Comparison of ENCODE assay signal across 8 cellular contexts in the genomic region with DNA sequence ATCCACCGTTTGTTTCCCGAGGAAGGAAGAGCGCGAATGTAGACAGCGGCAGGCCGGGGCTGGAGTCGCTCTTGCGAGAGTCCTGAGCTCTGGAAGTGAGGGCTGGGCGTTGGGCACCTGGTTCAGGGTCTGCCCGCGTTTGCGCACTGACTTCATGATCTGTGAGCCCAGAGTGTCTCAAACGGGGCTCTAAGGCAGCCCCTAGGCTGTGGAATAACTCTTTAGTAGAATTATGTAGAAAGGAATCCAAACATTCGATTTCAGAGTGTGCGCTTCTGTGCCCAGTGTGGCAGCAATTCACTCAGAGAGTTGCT. TPM values are rescaled to one million over a fixed set of nuclear protein-coding genes. Genes with fewer than 3 reads are reported as not detected.
A peak's percentile ranks its signal among the peaks of the same experiment; 100 is the strongest.
DNase-seq lines count a peak whose midpoint lies in the region; ATAC-seq and TF ChIP-seq lines count a peak whose summit lies in the region.

No MANE protein-coding gene starts in this region.

- intact Hi-C loops in left cardiac atrium (cut with DNase I): no loop called here
- intact Hi-C loops in dorsolateral prefrontal cortex (cut with DNase I): no loop called here
- intact Hi-C loops in aorta (cut with DNase I): no loop called here

- peaks cover 13 to 21% of the 10 kb centered on the region in 2 donors for H3K36me3 Mint-ChIP-seq in naive B cell

- H3K4me1 ChIP-seq in right atrium auricular region: peaks cover 0 to 19% of the 10 kb centered on the region in 2 donors
- H3K4me1 ChIP-seq in aorta (ENCODE audit: control insufficient read depth in 1 of 2, insufficient read depth in 2 of 2, low read length in 2 of 2): no peaks in the 10 kb centered on the region

- H3K27ac ChIP-seq in right atrium auricular region: peak overlapping the region; percentile 74 to 79
- H3K27ac ChIP-seq in dorsolateral prefrontal cortex: peak overlapping the region in 50 of 59 donors; percentile 13 to 88 (median 78)
- peak overlapping the region; percentile 53 to 84 for H3K27ac ChIP-seq in aorta (ENCODE audit: low read depth in 1 of 2, low read length in 2 of 2)

- 4% methylated on average over 15 of the region's 15 CpGs for WGBS in aorta, 2 donors

- ATAC-seq in left cardiac atrium: no peak
- no peak for ATAC-seq in naive B cell (ENCODE audit: low read depth in 2 of 2)
- ATAC-seq in aorta (ENCODE audit: low FRiP score): no peak
- ATAC-seq in GM21737 (IDR thresholded peaks at IDR 0.05; ENCODE audit: unreplicated experiment): no peak
- no peak for ATAC-seq in GM21529 (IDR thresholded peaks at IDR 0.05; ENCODE audit: unreplicated experiment)

- TF ChIP-seq CTCF in right atrium auricular region (IDR thresholded peaks at IDR 0.05) (no peak), dorsolateral prefrontal cortex (IDR thresholded peaks at IDR 0.05 in 54 of 56, conservative IDR thresholded peaks at IDR 0.05 in 2 of 56; ENCODE audit: low read depth in 1 of 56, partially characterized antibody in 56 of 56) (no peak)

- peak overlapping the region; percentile 77 to 95 (median 85) for H3K4me3 Mint-ChIP-seq in naive B cell

- H3K27ac Mint-ChIP-seq in naive B cell: peak overlapping the region in 2 of 6 donors; percentile 8 to 79

- H3K27me3 ChIP-seq in right atrium auricular region (no peaks in the 10 kb centered on the region), dorsolateral prefrontal cortex (peaks cover 0 to 32% (median 0%) of the 10 kb centered on the region in 45 donors), aorta (ENCODE audit: control insufficient read depth in 1 of 2, insufficient read depth in 2 of 2, low read length in 1 of 2) (no peaks in the 10 kb centered on the region)

- DNase-seq in right atrium auricular region (ENCODE audit: low spot score): no peak
- no peak for DNase-seq in left cardiac atrium
- no peak for DNase-seq in dorsolateral prefrontal cortex
- DNase-seq in naive B cell: no peak
- DNase-seq in aorta: no peak
- DNase-seq in SKM-1 (lab: John Stamatoyannopoulos, UW; ENCODE audit: unreplicated experiment): no peak

- peaks cover 27 to 38% (median 36%) of the 10 kb centered on the region in 3 donors for H3K4me1 Mint-ChIP-seq in naive B cell

- peaks cover 38 to 51% (median 40%) of the 10 kb centered on the region in 3 donors for H3K27me3 Mint-ChIP-seq in naive B cell

- peaks cover 1 to 7% (median 4%) of the 10 kb centered on the region in 7 donors for H3K9me3 Mint-ChIP-seq in naive B cell

- H3K36me3 ChIP-seq in right atrium auricular region (no peaks in the 10 kb centered on the region), aorta (ENCODE audit: control insufficient read depth in 1 of 2, insufficient read depth in 2 of 2, low read length in 1 of 2) (no peaks in the 10 kb centered on the region)

- H3K9me3 ChIP-seq in right atrium auricular region: no peaks in the 10 kb centered on the region
- no peaks in the 10 kb centered on the region for H3K9me3 ChIP-seq in aorta (ENCODE audit: control insufficient read depth, low read length)

- H3K4me3 ChIP-seq in right atrium auricular region (peak overlapping the region; percentile 47 to 65), dorsolateral prefrontal cortex (peak overlapping the region; percentile 27 to 74 (median 61)), aorta (ENCODE audit: low read length in 2 of 2) (peak overlapping the region; percentile 70 to 79)

RNA-seq across cellular contexts. Expression of a gene that starts 0.5 kb away (rescaled TPM):
- total RNA-seq in right atrium auricular region: 10 to 100 TPM; 11.6 to 15.2 TPM
- 10 to 100 TPM in 1 of 2 donors, 1 to 10 TPM in 1; 8.3 to 19.3 TPM for total RNA-seq in left cardiac atrium
- total RNA-seq in dorsolateral prefrontal cortex: 10 to 100 TPM in 17 of 120 experiments, 1 to 10 TPM in 103; 3.0 to 18.0 (median 7.4) TPM
- polyA plus RNA-seq in naive B cell (ENCODE audit: low read depth in 6 of 6): 1 to 10 TPM in 1 of 6 donors, under 1 TPM in 4, not detected in 1; 0.22 to 1.5 (median 0.64) TPM
- 10 to 100 TPM; 17.6 to 38.9 TPM for total RNA-seq in aorta
- 100 to 1,000 TPM; 102 to 239 TPM for polyA plus RNA-seq in aorta
